ENCODE assay signal across 18 cellular contexts in genomic region chr2:240602266-240603050, GRCh38. TPM values are rescaled to one million over a fixed set of nuclear protein-coding genes. Genes with fewer than 3 reads are reported as not detected.
DNase-seq lines count a peak whose midpoint lies in the region; ATAC-seq and TF ChIP-seq lines count a peak whose summit lies in the region.
"Had no signal": no experiment of that assay in that cellular context is flagged by ENCODE, and none has a peak within 500 bp of the region (broad histone marks: within the 10 kb centered on the region; RNA-seq: fewer than 3 reads in every experiment).

No MANE protein-coding gene starts in this region.

- H4K20me1 ChIP-seq in DND-41 (ENCODE audit: insufficient read depth, low read length): peaks cover 11% of the 10 kb centered on the region

- H3K4me3 ChIP-seq in DND-41 (ENCODE audit: low read depth in 1 of 2, low read length in 2 of 2) (no peak overlapping the region), RWPE2 (ENCODE audit: severe bottlenecking) (no peak overlapping the region), mesenchymal stem cell (ENCODE audit: insufficient read depth in 1 of 2, low read depth in 1 of 2, low read length in 2 of 2) (no peak overlapping the region)
- H3K4me3 ChIP-seq: adrenal gland, GM23248, thoracic aorta had no signal

- no peaks in the 10 kb centered on the region for H3K79me2 ChIP-seq in DND-41 (ENCODE audit: insufficient read depth, low read length)

- peak overlapping the region; percentile 4 for H4K91ac ChIP-seq in mesenchymal stem cell (ENCODE audit: low read length)

- H3K9me3 ChIP-seq in DND-41 (ENCODE audit: insufficient read depth, low read length, severe bottlenecking): no peaks in the 10 kb centered on the region
- no peaks in the 10 kb centered on the region for H3K9me3 ChIP-seq in RWPE2 (ENCODE audit: severe bottlenecking)
- no peaks in the 10 kb centered on the region for H3K9me3 ChIP-seq in mesenchymal stem cell (ENCODE audit: control insufficient read depth, low read length)
- H3K9me3 ChIP-seq: adrenal gland, neutrophil, SK-N-SH, thoracic aorta had no signal

- H2BK12ac ChIP-seq in mesenchymal stem cell (ENCODE audit: low read length in 2 of 2): no peak overlapping the region

- no peak overlapping the region for H4K8ac ChIP-seq in mesenchymal stem cell (ENCODE audit: low read length)

- ATAC-seq in DND-41 (ENCODE audit: insufficient read depth, low read depth) (peak; percentile 13; the same call in 1 of the 3 replicates), RWPE2 (ENCODE audit: low read depth) (no peak), HG02938 (IDR thresholded peaks at IDR 0.05; ENCODE audit: unreplicated experiment) (no peak)
- ATAC-seq: effector memory CD8-positive, alpha-beta T cell had no signal

- H3K14ac ChIP-seq in mesenchymal stem cell (ENCODE audit: low read length in 2 of 2): no peak overlapping the region

- H3K18ac ChIP-seq in mesenchymal stem cell (ENCODE audit: low read depth in 1 of 2, low read length in 2 of 2): no peak overlapping the region

- TF ChIP-seq CTCF in DND-41 (IDR thresholded peaks at IDR 0.05; ENCODE audit: borderline replicate concordance, extremely low read depth, low read length, poor library complexity, severe bottlenecking): no peak
- no peak for TF ChIP-seq CTCF in RWPE2 (IDR thresholded peaks at IDR 0.05; ENCODE audit: poor library complexity, severe bottlenecking)

- no peak overlapping the region for H3K4me2 ChIP-seq in DND-41 (ENCODE audit: insufficient read depth, low read length)
- H3K4me2 ChIP-seq in mesenchymal stem cell (ENCODE audit: low read length, poor library complexity, severe bottlenecking): no peak overlapping the region
- H3K4me2 ChIP-seq: SK-N-SH had no signal

- WGBS in mesenchymal stem cell: 91% methylated on average over 32 of the region's 32 CpGs

- no peak overlapping the region for H2BK120ac ChIP-seq in mesenchymal stem cell (ENCODE audit: low read depth, low read length)

- H2AK5ac ChIP-seq in mesenchymal stem cell (ENCODE audit: low read length, severe bottlenecking): no peak overlapping the region

- H2BK5ac ChIP-seq in mesenchymal stem cell (ENCODE audit: low read depth, low read length, poor library complexity, severe bottlenecking): no peak overlapping the region

- no peak for DNase-seq in DND-41
- DNase-seq in RWPE2 (ENCODE audit: low spot score): peak; percentile 38
- DNase-seq in mesenchymal stem cell: no peak
- DNase-seq in NCI-H82 treated with DMSO at 0.1 percent for 48 hours (lab: John Stamatoyannopoulos, UW; ENCODE audit: unreplicated experiment): no peak
- DNase-seq in NCI-H524 treated with DMSO at 0.1 percent for 48 hours (lab: John Stamatoyannopoulos, UW): no peak
- DNase-seq: activated CD4-positive, alpha-beta T cell treated with anti-CD3 and anti-CD28 coated beads for 48 hours; COR-L47; effector memory CD8-positive, alpha-beta T cell; GM23248; islet precursor cell; NCI-H2107; NCI-H526 treated with DMSO at 0.1 percent for 48 hours; SK-N-SH; stimulated activated CD4-positive, alpha-beta T cell treated with anti-CD3 and anti-CD28 coated beads, Interleukin-4, amount 100 ng/mL, for 4 hours had no signal

- H3K79me1 ChIP-seq in mesenchymal stem cell (replicated peaks; ENCODE audit: low read length, poor library complexity, severe bottlenecking): peaks cover 3% of the 10 kb centered on the region

- H3K4me1 ChIP-seq in DND-41 (ENCODE audit: insufficient read depth, low read length): no peaks in the 10 kb centered on the region
- no peaks in the 10 kb centered on the region for H3K4me1 ChIP-seq in RWPE2 (ENCODE audit: insufficient read depth, poor library complexity, severe bottlenecking)
- H3K4me1 ChIP-seq in mesenchymal stem cell (ENCODE audit: control insufficient read depth, insufficient read depth, low read depth, low read length): peaks cover 12% of the 10 kb centered on the region
- H3K4me1 ChIP-seq: adrenal gland had no signal

- no peak overlapping the region for H2BK15ac ChIP-seq in mesenchymal stem cell (ENCODE audit: low read depth, poor library complexity, severe bottlenecking)

- H2AFZ ChIP-seq in DND-41 (ENCODE audit: low read depth, low read length): no peak overlapping the region
- H2AFZ ChIP-seq in mesenchymal stem cell (ENCODE audit: low read depth, low read length): no peak overlapping the region
- H2AFZ ChIP-seq: GM23248 had no signal

- H3K27me3 ChIP-seq in DND-41 (ENCODE audit: insufficient read depth, low read length, poor library complexity): no peaks in the 10 kb centered on the region
- no peaks in the 10 kb centered on the region for H3K27me3 ChIP-seq in RWPE2 (ENCODE audit: insufficient read depth, poor library complexity, severe bottlenecking)
- H3K27me3 ChIP-seq in mesenchymal stem cell (ENCODE audit: control insufficient read depth in 1 of 2, insufficient read depth in 1 of 2, low read length in 2 of 2): no peaks in the 10 kb centered on the region
- H3K27me3 ChIP-seq: adrenal gland, neutrophil had no signal

- no peak overlapping the region for H3K9ac ChIP-seq in DND-41 (ENCODE audit: low read depth, low read length)
- no peak overlapping the region for H3K9ac ChIP-seq in mesenchymal stem cell (ENCODE audit: low read length)
- H3K9ac ChIP-seq: GM23248, SK-N-SH had no signal

- no peak overlapping the region for H3K23ac ChIP-seq in mesenchymal stem cell (ENCODE audit: low read length in 2 of 2)

- H3K4ac ChIP-seq in mesenchymal stem cell (ENCODE audit: low read depth in 1 of 2, low read length in 2 of 2): no peak overlapping the region

- H3K36me3 ChIP-seq in DND-41 (ENCODE audit: insufficient read depth, low read length) (peaks cover 24% of the 10 kb centered on the region), RWPE2 (ENCODE audit: low read depth) (no peaks in the 10 kb centered on the region), mesenchymal stem cell (ENCODE audit: control insufficient read depth in 1 of 2, insufficient read depth in 2 of 2, low read depth in 1 of 2, low read length in 2 of 2) (peaks cover 15 to 57% of the 10 kb centered on the region in 2 experiments)

- H3K27ac ChIP-seq in DND-41 (ENCODE audit: low read length) (no peak overlapping the region), RWPE2 (ENCODE audit: poor library complexity, severe bottlenecking) (no peak overlapping the region), mesenchymal stem cell (ENCODE audit: low read length, poor library complexity, severe bottlenecking) (no peak overlapping the region)
- H3K27ac ChIP-seq: adrenal gland, GM23248, neutrophil, thoracic aorta had no signal

RNA-seq across cellular contexts. Expression of gene CAPN10, which starts 15.9 kb away (rescaled TPM):
- 8.9 TPM for polyA plus RNA-seq in mesenchymal stem cell (2013, experiment 1 of 2)
- polyA plus RNA-seq in mesenchymal stem cell (2013, experiment 2 of 2): 8.8 TPM

RNA-seq across cellular contexts. Expression of gene GPR35, which starts 22.8 kb away (rescaled TPM):
- 0.15 TPM for polyA plus RNA-seq in mesenchymal stem cell (2013, experiment 1 of 2)
- 0.21 TPM for polyA plus RNA-seq in mesenchymal stem cell (2013, experiment 2 of 2)

RNA-seq across cellular contexts. Expression of gene RNPEPL1, which starts 34.2 kb away (rescaled TPM):
- 42.6 TPM for polyA plus RNA-seq in mesenchymal stem cell (2013, experiment 1 of 2)
- polyA plus RNA-seq in mesenchymal stem cell (2013, experiment 2 of 2): 43.8 TPM

RNA-seq across cellular contexts. Expression of gene DUSP28, which starts 42.3 kb away (rescaled TPM):
- polyA plus RNA-seq in mesenchymal stem cell (2013, experiment 1 of 2): 3.5 TPM
- polyA plus RNA-seq in mesenchymal stem cell (2013, experiment 2 of 2): 4.1 TPM

RNA-seq across cellular contexts. Expression of gene ANKMY1, which starts 44.7 kb away (rescaled TPM):
- polyA plus RNA-seq in mesenchymal stem cell (2013, experiment 1 of 2): 3.6 TPM
- 2.7 TPM for polyA plus RNA-seq in mesenchymal stem cell (2013, experiment 2 of 2)
